ENCODE assay signal across 1 cellular context in genomic region chr12:15757553-15758255, GRCh38.
TF ChIP-seq lines count a peak whose summit lies in the region.

No MANE protein-coding gene starts in this region.

TF ChIP-seq in SK-N-SH treated with all-trans-retinoic acid at 6 μM for 48 hours, 23 proteins besides CTCF, POLR2A, EP300 and RAD21 (continued from another document):
- TF ChIP-seq PATZ1 (CRISPR knock-in tag; IDR thresholded peaks at IDR 0.05; ENCODE audit: borderline replicate concordance) = no peak
